In genomic region chr9:95923794-95924193, GRCh38 we compare ENCODE assay signal across 1 cellular context.
TF ChIP-seq lines count a peak whose summit lies in the region.

No MANE protein-coding gene starts in this region.

TF ChIP-seq in HepG2, 621 proteins besides CTCF, POLR2A, EP300 and RAD21 (continued from another document and continues in another):
- TF ChIP-seq ARID4A (CRISPR knock-in tag; IDR thresholded peaks at IDR 0.05; ENCODE audit: borderline replicate concordance) (no peak), PHF5A (CRISPR knock-in tag; IDR thresholded peaks at IDR 0.05; ENCODE audit: low read depth, unreplicated experiment) (no peak), ZNF513 (CRISPR knock-in tag; conservative IDR thresholded peaks at IDR 0.05) (no peak), ZFP91 (CRISPR knock-in tag; IDR thresholded peaks at IDR 0.05; ENCODE audit: borderline replicate concordance) (no peak), ZNF781 (CRISPR knock-in tag; IDR thresholded peaks at IDR 0.05; ENCODE audit: borderline replicate concordance, not compliant biosample characterization) (no peak), MEIS2 (CRISPR knock-in tag; IDR thresholded peaks at IDR 0.05) (peak; percentile 84), ZNF33B (CRISPR knock-in tag; IDR thresholded peaks at IDR 0.05) (no peak), POGK (CRISPR knock-in tag; conservative IDR thresholded peaks at IDR 0.05) (no peak), HNRNPUL1 (IDR thresholded peaks at IDR 0.05; ENCODE audit: low read depth, low read length) (no peak), TIGD3 (CRISPR knock-in tag; IDR thresholded peaks at IDR 0.05; ENCODE audit: borderline replicate concordance) (no peak), ZNF737 (CRISPR knock-in tag; IDR thresholded peaks at IDR 0.05; ENCODE audit: borderline replicate concordance) (no peak), ZNF704 (CRISPR knock-in tag; IDR thresholded peaks at IDR 0.05; ENCODE audit: borderline replicate concordance) (no peak), NFIC (IDR thresholded peaks at IDR 0.05; ENCODE audit: low read length) (no peak), ARNTL (CRISPR knock-in tag; IDR thresholded peaks at IDR 0.05) (no peak), ZNF496 (CRISPR knock-in tag; IDR thresholded peaks at IDR 0.05; ENCODE audit: insufficient replicate concordance) (no peak), ZNF780A (CRISPR knock-in tag; IDR thresholded peaks at IDR 0.05) (no peak), ZNF142 (CRISPR knock-in tag; IDR thresholded peaks at IDR 0.05) (no peak), ZBTB49 (CRISPR knock-in tag; IDR thresholded peaks at IDR 0.05; ENCODE audit: borderline replicate concordance) (no peak), ZFP36 (IDR thresholded peaks at IDR 0.05; ENCODE audit: borderline replicate concordance, low read depth, low read length, partially characterized antibody) (no peak), SMAD3 (CRISPR knock-in tag; IDR thresholded peaks at IDR 0.05) (no peak), ZNF280D (CRISPR knock-in tag; IDR thresholded peaks at IDR 0.05) (no peak), ZKSCAN8 (CRISPR knock-in tag; IDR thresholded peaks at IDR 0.05; ENCODE audit: borderline replicate concordance) (no peak), FOSL1 (CRISPR knock-in tag; IDR thresholded peaks at IDR 0.05; ENCODE audit: borderline replicate concordance) (no peak), NR2F2 (IDR thresholded peaks at IDR 0.05; ENCODE audit: borderline replicate concordance, low read depth) (peak; percentile 66), RARG (CRISPR knock-in tag; IDR thresholded peaks at IDR 0.05; ENCODE audit: low read depth) (no peak), KLF6 (CRISPR knock-in tag; IDR thresholded peaks at IDR 0.05) (no peak), KDM6A (CRISPR knock-in tag; IDR thresholded peaks at IDR 0.05; ENCODE audit: low read depth) (peak; percentile 29; the same call in 1 of the 2 replicates), HOXA9 (CRISPR knock-in tag; IDR thresholded peaks at IDR 0.05; ENCODE audit: borderline replicate concordance) (no peak), HDAC1 (CRISPR knock-in tag; IDR thresholded peaks at IDR 0.05) (peak; percentile 35; the same call in 1 of the 2 replicates)
